Comparison of ENCODE assay signal across 8 cellular contexts in genomic region chr9:136866898-136867421, GRCh38. TPM values are rescaled to one million over a fixed set of nuclear protein-coding genes. Genes with fewer than 3 reads are reported as not detected.
A peak's percentile ranks its signal among the peaks of the same experiment; 100 is the strongest.
DNase-seq lines count a peak whose midpoint lies in the region; ATAC-seq, FAIRE-seq and TF ChIP-seq lines count a peak whose summit lies in the region.
"Not testable (repeated sequence)": the region's sequence is repeated elsewhere in the genome, so short reads cannot be mapped to it uniquely, and the experiment has no call there.

No MANE protein-coding gene starts in this region.

- not testable (repeated sequence) for H3K9me3 ChIP-seq in DOHH2 (ENCODE audit: control insufficient read depth, insufficient read depth, low read length); mononuclear cell (ENCODE audit: low read depth, low read length); gastrocnemius medialis; vagina

- peaks cover 21% of the 10 kb centered on the region for H3K4me1 Mint-ChIP-seq in activated CD4-positive, alpha-beta memory T cell treated with anti-CD3 and anti-CD28 coated beads, Interleukin-2, amount 10 ng/mL, durations not matched to agents 7 days and 5 days

- H3K4me3 ChIP-seq in DOHH2 (ENCODE audit: low read length) (peak overlapping the region; percentile 97), NB4 (ENCODE audit: low read depth, low read length) (peak overlapping the region; percentile 59), bronchial epithelial cell (ENCODE audit: low read depth, low read length) (peak overlapping the region; percentile 92), mononuclear cell (ENCODE audit: low read length) (peak overlapping the region; percentile 56), gastrocnemius medialis (peak overlapping the region; percentile 62 to 100 (median 94)), vagina (peak overlapping the region; percentile 95 to 97)

- TF ChIP-seq POLR2A in NB4 (IDR thresholded peaks at IDR 0.05; ENCODE audit: extremely low read depth, insufficient read length); gastrocnemius medialis (IDR thresholded peaks at IDR 0.05); vagina (IDR thresholded peaks at IDR 0.05): not testable (repeated sequence)

- H3K27ac ChIP-seq in DOHH2 (ENCODE audit: low read depth, low read length); vagina: not testable (repeated sequence)
- H3K27ac ChIP-seq in gastrocnemius medialis: peak overlapping the region; percentile 73 to 98 (median 84)

- CTCF ChIA-PET in activated CD4-positive, alpha-beta memory T cell treated with anti-CD3 and anti-CD28 coated beads, Interleukin-2, amount 10 ng/mL, durations not matched to agents 7 days and 5 days (lab: Charles Lee): not testable (repeated sequence)

- FAIRE-seq in bronchial epithelial cell (lab: Jason Lieb, UNC): not testable (repeated sequence)

- H3K36me3 ChIP-seq in DOHH2 (ENCODE audit: control insufficient read depth, low read length) (peaks cover 22% of the 10 kb centered on the region), gastrocnemius medialis (peaks cover 0 to 25% of the 10 kb centered on the region in 2 donors), vagina (peaks cover 0 to 18% of the 10 kb centered on the region in 2 donors)
- H3K36me3 ChIP-seq in bronchial epithelial cell (ENCODE audit: control insufficient read depth, insufficient read depth, low read length): not testable (repeated sequence)

- H3K79me2 ChIP-seq in DOHH2 (ENCODE audit: control insufficient read depth, low read length): peaks cover 24% of the 10 kb centered on the region

- H3K27me3 ChIP-seq in DOHH2 (ENCODE audit: control insufficient read depth, low read length); bronchial epithelial cell (ENCODE audit: control insufficient read depth, insufficient read depth, low read length); mononuclear cell (ENCODE audit: insufficient read depth, low read length); gastrocnemius medialis; vagina: not testable (repeated sequence)

- in situ Hi-C loops in gastrocnemius medialis (cut with MboI; ENCODE audit: low sequenced_read_pairs in 4 of 4): not testable (repeated sequence)

- POLR2A ChIA-PET in activated CD4-positive, alpha-beta memory T cell treated with anti-CD3 and anti-CD28 coated beads, Interleukin-2, amount 10 ng/mL, durations not matched to agents 7 days and 5 days (lab: Charles Lee): not testable (repeated sequence)

- not testable (repeated sequence) for H4K20me1 ChIP-seq in DOHH2 (ENCODE audit: control insufficient read depth, insufficient read depth, low read depth, low read length)

- H3K4me2 ChIP-seq in DOHH2 (ENCODE audit: low read length): peak overlapping the region; percentile 53

- ATAC-seq in Right ventricle myocardium superior (ENCODE audit: poor library complexity); gastrocnemius medialis: not testable (repeated sequence)

- H3K36me3 Mint-ChIP-seq in activated CD4-positive, alpha-beta memory T cell treated with anti-CD3 and anti-CD28 coated beads, Interleukin-2, amount 10 ng/mL, durations not matched to agents 7 days and 5 days (ENCODE audit: low read depth): peaks cover 22% of the 10 kb centered on the region

- not testable (repeated sequence) for H3K9me3 Mint-ChIP-seq in activated CD4-positive, alpha-beta memory T cell treated with anti-CD3 and anti-CD28 coated beads, Interleukin-2, amount 10 ng/mL, durations not matched to agents 7 days and 5 days

- peak overlapping the region; percentile 67 for H3K27ac Mint-ChIP-seq in activated CD4-positive, alpha-beta memory T cell treated with anti-CD3 and anti-CD28 coated beads, Interleukin-2, amount 10 ng/mL, durations not matched to agents 7 days and 5 days

- not testable (repeated sequence) for H3F3A ChIP-seq in DOHH2 (ENCODE audit: control insufficient read depth, insufficient read depth)

- H3K4me3 Mint-ChIP-seq in activated CD4-positive, alpha-beta memory T cell treated with anti-CD3 and anti-CD28 coated beads, Interleukin-2, amount 10 ng/mL, durations not matched to agents 7 days and 5 days: peak overlapping the region; percentile 70

- intact Hi-C loops in Right ventricle myocardium superior (cut with DNase I); vagina (cut with DNase I): not testable (repeated sequence)
- intact Hi-C loops in gastrocnemius medialis (cut with DNase I; ENCODE audit: low total_unique reads): loop anchor here (1.0 to 5.0 kb wide), 3 partner anchors 18 to 75 kb away; partner anchors contain the start of genes PHPT1, TMEM141 and TRAF2

- H3K4me1 ChIP-seq in DOHH2 (ENCODE audit: control insufficient read depth, low read length) (peaks cover 15% of the 10 kb centered on the region), mononuclear cell (ENCODE audit: insufficient read depth, low read length) (peaks cover 20% of the 10 kb centered on the region), gastrocnemius medialis (peaks cover 21 to 27% of the 10 kb centered on the region in 2 donors), vagina (peaks cover 32% of the 10 kb centered on the region)

- not testable (repeated sequence) for H3K9me2 ChIP-seq in DOHH2 (replicated peaks; ENCODE audit: control insufficient read depth, low read length)

- TF ChIP-seq CTCF in DOHH2 (IDR thresholded peaks at IDR 0.05; ENCODE audit: low read depth, low read length, poor library complexity, severe bottlenecking); NB4 (IDR thresholded peaks at IDR 0.05; ENCODE audit: low read depth, low read length); bronchial epithelial cell (IDR thresholded peaks at IDR 0.05; ENCODE audit: insufficient read depth, low read length, severe bottlenecking); gastrocnemius medialis (IDR thresholded peaks at IDR 0.05 in 4 of 5, conservative IDR thresholded peaks at IDR 0.05 in 1 of 5); vagina (IDR thresholded peaks at IDR 0.05): not testable (repeated sequence)

- DNase-seq in NB4 (ENCODE audit: low read depth); activated CD4-positive, alpha-beta memory T cell treated with anti-CD3 and anti-CD28 coated beads, Interleukin-2, amount 10 ng/mL, durations not matched to agents 7 days and 5 days; bronchial epithelial cell (ENCODE audit: low read depth); gastrocnemius medialis; vagina (ENCODE audit: extremely low spot score in 2 of 2): not testable (repeated sequence)
- peak; percentile 37 for DNase-seq in Right ventricle myocardium superior

- H3K27me3 Mint-ChIP-seq in activated CD4-positive, alpha-beta memory T cell treated with anti-CD3 and anti-CD28 coated beads, Interleukin-2, amount 10 ng/mL, durations not matched to agents 7 days and 5 days: not testable (repeated sequence)

RNA-seq across cellular contexts. Expression of gene EDF1, which starts 0.9 kb away (rescaled TPM):
- 100 to 1,000 TPM; 301 to 316 TPM for total RNA-seq in activated CD4-positive, alpha-beta memory T cell treated with anti-CD3 and anti-CD28 coated beads, Interleukin-2, amount 10 ng/mL, durations not matched to agents 7 days and 5 days
- 486 and 497 TPM in 2 replicates for total RNA-seq in bronchial epithelial cell
- 325 TPM for total RNA-seq in Right ventricle myocardium superior
- total RNA-seq in mononuclear cell: 162 TPM
- 100 to 1,000 TPM; 285 to 440 (median 334) TPM for total RNA-seq in gastrocnemius medialis
- total RNA-seq in vagina: 257 TPM

RNA-seq across cellular contexts. Expression of gene MAMDC4, which starts 14.8 kb away (rescaled TPM):
- 10 to 100 TPM; 12.5 to 13.6 TPM for total RNA-seq in activated CD4-positive, alpha-beta memory T cell treated with anti-CD3 and anti-CD28 coated beads, Interleukin-2, amount 10 ng/mL, durations not matched to agents 7 days and 5 days
- total RNA-seq in bronchial epithelial cell: 1.1 and 1.5 TPM in 2 replicates
- total RNA-seq in Right ventricle myocardium superior: 13.2 TPM
- 0.52 TPM for total RNA-seq in mononuclear cell
- total RNA-seq in gastrocnemius medialis: 1 to 10 TPM in 3 of 4 donors, under 1 TPM in 1; 0.95 to 2.3 (median 1.7) TPM
- total RNA-seq in vagina: 3.2 TPM

RNA-seq across cellular contexts. Expression of gene PHPT1, which starts 17.8 kb away (rescaled TPM):
- total RNA-seq in activated CD4-positive, alpha-beta memory T cell treated with anti-CD3 and anti-CD28 coated beads, Interleukin-2, amount 10 ng/mL, durations not matched to agents 7 days and 5 days: 10 to 100 TPM; 82.3 to 85.4 TPM
- total RNA-seq in bronchial epithelial cell (57.9 and 124 TPM in 2 replicates), Right ventricle myocardium superior (345 TPM), mononuclear cell (14.0 TPM), gastrocnemius medialis (100 to 1,000 TPM in 3 of 4 donors, 10 to 100 TPM in 1; 98.8 to 204 (median 152) TPM), vagina (38.1 TPM)

RNA-seq across cellular contexts. Expression of gene TRAF2, which starts 19.4 kb away (rescaled TPM):
- total RNA-seq in activated CD4-positive, alpha-beta memory T cell treated with anti-CD3 and anti-CD28 coated beads, Interleukin-2, amount 10 ng/mL, durations not matched to agents 7 days and 5 days: 10 to 100 TPM; 43.6 to 45.7 TPM
- total RNA-seq in bronchial epithelial cell: 5.3 and 10.1 TPM in 2 replicates
- 9.1 TPM for total RNA-seq in Right ventricle myocardium superior
- 6.4 TPM for total RNA-seq in mononuclear cell
- total RNA-seq in gastrocnemius medialis: 1 to 10 TPM; 3.5 to 6.6 (median 4.8) TPM
- 12.8 TPM for total RNA-seq in vagina

RNA-seq across cellular contexts. Expression of gene AJM1, which starts 24.7 kb away (rescaled TPM):
- 1 to 10 TPM; 8.7 TPM for total RNA-seq in activated CD4-positive, alpha-beta memory T cell treated with anti-CD3 and anti-CD28 coated beads, Interleukin-2, amount 10 ng/mL, durations not matched to agents 7 days and 5 days
- total RNA-seq in bronchial epithelial cell: 1.1 and 1.8 TPM in 2 replicates
- total RNA-seq in Right ventricle myocardium superior: 7.3 TPM
- total RNA-seq in mononuclear cell: 0.73 TPM
- total RNA-seq in gastrocnemius medialis: 1 to 10 TPM; 1.3 to 2.1 (median 1.6) TPM
- total RNA-seq in vagina: 1.2 TPM
